In genomic region chr6:30533460-30534294, GRCh38 we compare ENCODE assay signal across 17 cellular contexts. TPM values are rescaled to one million over a fixed set of nuclear protein-coding genes. Genes with fewer than 3 reads are reported as not detected.
DNase-seq lines count a peak whose midpoint lies in the region; ATAC-seq, FAIRE-seq and TF ChIP-seq lines count a peak whose summit lies in the region.
"Had no signal": no experiment of that assay in that cellular context is flagged by ENCODE, and none has a peak within 500 bp of the region (broad histone marks: within the 10 kb centered on the region; RNA-seq: fewer than 3 reads in every experiment).

No MANE protein-coding gene starts in this region.

- DNase-seq in heart right ventricle (no peak), left ventricle myocardium superior (no peak), left lobe of liver (ENCODE audit: low spot score) (no peak), upper lobe of left lung (no peak), NCI-H748 (lab: John Stamatoyannopoulos, UW; ENCODE audit: unreplicated experiment) (no peak), GM12891 (ENCODE audit: insufficient read length, low spot score) (no peak)
- DNase-seq in activated T-cell treated with anti-CD3 and anti-CD28 coated beads, Interleukin-2, amount 50 U/mL, for 72 hours = no peak
- DNase-seq: aorta, DMS153, NCI-H526 treated with DMSO at 0.1 percent for 48 hours had no signal

- peak overlapping the region; percentile 77 to 88 for H3K4me3 Mint-ChIP-seq in activated T-cell treated with anti-CD3 and anti-CD28 coated beads, Interleukin-2, amount 50 U/mL, for 72 hours

- H3K27me3 Mint-ChIP-seq in activated T-cell treated with anti-CD3 and anti-CD28 coated beads, Interleukin-2, amount 50 U/mL, for 72 hours (ENCODE audit: low read depth) = no peaks in the 10 kb centered on the region

- H3K4me1 ChIP-seq in heart right ventricle = peaks cover 0 to 30% (median 9%) of the 10 kb centered on the region in 9 donors
- H3K4me1 ChIP-seq in upper lobe of left lung = peaks cover 7 to 22% (median 19%) of the 10 kb centered on the region in 4 donors
- H3K4me1 ChIP-seq: prostate gland had no signal

- TF ChIP-seq POLR2A in upper lobe of left lung (IDR thresholded peaks at IDR 0.05) = no peak
- no peak for TF ChIP-seq POLR2A in GM12891 (IDR thresholded peaks at IDR 0.05; ENCODE audit: low read depth, low read length)

- peak in 2 of 8 donors; percentile 20 to 26 for ATAC-seq in heart right ventricle
- ATAC-seq in left ventricle myocardium superior = no peak
- ATAC-seq in activated T-cell treated with anti-CD3 and anti-CD28 coated beads, Interleukin-2, amount 50 U/mL, for 72 hours (replicated peaks in 1 of 2) = no peak
- peak; percentile 80 for ATAC-seq in left lobe of liver
- no peak for ATAC-seq in upper lobe of left lung (ENCODE audit: low FRiP score in 2 of 2)
- no peak for ATAC-seq in HG03095 (IDR thresholded peaks at IDR 0.05; ENCODE audit: unreplicated experiment)

- H3K4me3 ChIP-seq in heart right ventricle (no peak overlapping the region), upper lobe of left lung (peak overlapping the region in 1 of 4 donors; percentile 16)
- H3K4me3 ChIP-seq: prostate gland had no signal

- H3K36me3 ChIP-seq in heart right ventricle (no peaks in the 10 kb centered on the region), upper lobe of left lung (no peaks in the 10 kb centered on the region)
- H3K36me3 ChIP-seq: prostate gland had no signal

- H3K4me1 Mint-ChIP-seq in activated T-cell treated with anti-CD3 and anti-CD28 coated beads, Interleukin-2, amount 50 U/mL, for 72 hours (ENCODE audit: low read depth) = peaks cover 48% of the 10 kb centered on the region

- WGBS in heart right ventricle, 2 donors = 75 to 77% methylated on average over 15 of the region's 15 CpGs
- 59 to 64% methylated on average over 15 of the region's 15 CpGs for WGBS in upper lobe of left lung, 2 donors

- FAIRE-seq in GM12891 (lab: Jason Lieb, UNC) = no peak
- FAIRE-seq: GM18507, keratinocyte, RCC 7860 had no signal

- H3K9me3 ChIP-seq in heart right ventricle = peaks cover 0 to 2% (median 0%) of the 10 kb centered on the region in 11 donors
- no peaks in the 10 kb centered on the region for H3K9me3 ChIP-seq in upper lobe of left lung
- H3K9me3 ChIP-seq: prostate gland had no signal

- peak overlapping the region; percentile 82 for H3K27ac Mint-ChIP-seq in activated T-cell treated with anti-CD3 and anti-CD28 coated beads, Interleukin-2, amount 50 U/mL, for 72 hours

- intact Hi-C loops in heart right ventricle (cut with DNase I) (loop anchor here in 5 of 10 donors (2.0 to 5.0 kb wide), 3 partner anchors 41 to 51 kb away; no protein-coding TSS in a partner anchor), left ventricle myocardium superior (cut with micrococcal nuclease) (loop anchor here (5.0 kb wide), 1 partner anchor 46 kb away; the partner anchor contains the start of gene HLA-E)

- peak overlapping the region in 7 of 10 donors; percentile 9 to 80 (median 71) for H3K27ac ChIP-seq in heart right ventricle
- H3K27ac ChIP-seq in upper lobe of left lung = peak overlapping the region; percentile 67 to 83 (median 71)
- H3K27ac ChIP-seq: epithelial cell of prostate, prostate gland, VCaP had no signal

- TF ChIP-seq CTCF in heart right ventricle (IDR thresholded peaks at IDR 0.05) = no peak
- no peak for TF ChIP-seq CTCF in upper lobe of left lung (IDR thresholded peaks at IDR 0.05)

- no peaks in the 10 kb centered on the region for H3K9me3 Mint-ChIP-seq in activated T-cell treated with anti-CD3 and anti-CD28 coated beads, Interleukin-2, amount 50 U/mL, for 72 hours

- no peaks in the 10 kb centered on the region for H3K27me3 ChIP-seq in heart right ventricle
- H3K27me3 ChIP-seq in upper lobe of left lung = no peaks in the 10 kb centered on the region

- TF ChIP-seq EP300 in upper lobe of left lung (IDR thresholded peaks at IDR 0.05) = peak in 2 of 4 donors; percentile 76 to 89

- H3K36me3 Mint-ChIP-seq in activated T-cell treated with anti-CD3 and anti-CD28 coated beads, Interleukin-2, amount 50 U/mL, for 72 hours (ENCODE audit: insufficient read depth in 2 of 2) = peaks cover 0 to 2% of the 10 kb centered on the region in 2 donors

TF ChIP-seq in GM12891, 5 proteins besides CTCF, POLR2A, EP300 and RAD21:
- TF ChIP-seq TAF1 (IDR thresholded peaks at IDR 0.05; ENCODE audit: low read depth, low read length) (no peak), PAX5 (IDR thresholded peaks at IDR 0.05; ENCODE audit: insufficient read depth, low read length, severe bottlenecking) (no peak), POLR2AphosphoS5 (IDR thresholded peaks at IDR 0.05; ENCODE audit: low read depth, low read length) (no peak), SPI1 (IDR thresholded peaks at IDR 0.05; ENCODE audit: low read depth, low read length) (no peak), POU2F2 (IDR thresholded peaks at IDR 0.05; ENCODE audit: low read depth, low read length) (no peak)

RNA-seq across cellular contexts. Expression of gene GNL1, which starts 22.6 kb away (rescaled TPM):
- total RNA-seq in heart right ventricle = 10 to 100 TPM; 17.3 to 34.1 (median 19.8) TPM
- 10 to 100 TPM; 20.3 to 29.9 TPM for polyA plus RNA-seq in heart right ventricle
- 18.4 TPM for total RNA-seq in left ventricle myocardium superior
- total RNA-seq in activated T-cell treated with anti-CD3 and anti-CD28 coated beads, Interleukin-2, amount 50 U/mL, for 72 hours = 100 to 1,000 TPM; 114 to 121 TPM
- total RNA-seq in left lobe of liver = 24.0 TPM
- 10 to 100 TPM; 30.4 to 60.6 (median 51.2) TPM for total RNA-seq in upper lobe of left lung
- polyA plus RNA-seq in GM12891 (2012; ENCODE audit: low read depth, missing spikeins) = 36.3 TPM

RNA-seq across cellular contexts. Expression of gene PRR3, which starts 23.4 kb away (rescaled TPM):
- total RNA-seq in heart right ventricle = 1 to 10 TPM; 1.7 to 4.2 (median 2.6) TPM
- polyA plus RNA-seq in heart right ventricle = 1 to 10 TPM; 4.1 to 8.2 TPM
- total RNA-seq in left ventricle myocardium superior = 2.9 TPM
- 10 to 100 TPM; 23.0 to 31.8 TPM for total RNA-seq in activated T-cell treated with anti-CD3 and anti-CD28 coated beads, Interleukin-2, amount 50 U/mL, for 72 hours
- 2.3 TPM for total RNA-seq in left lobe of liver
- total RNA-seq in upper lobe of left lung = 10 to 100 TPM in 1 of 6 donors, 1 to 10 TPM in 5; 6.0 to 13.6 (median 7.0) TPM
- polyA plus RNA-seq in GM12891 (2012; ENCODE audit: low read depth, missing spikeins) = 12.4 TPM

RNA-seq across cellular contexts. Expression of gene ABCF1, which starts 37.6 kb away (rescaled TPM):
- total RNA-seq in heart right ventricle (10 to 100 TPM; 37.1 to 49.1 (median 42.1) TPM), left ventricle myocardium superior (37.8 TPM), left lobe of liver (24.4 TPM), upper lobe of left lung (10 to 100 TPM; 41.2 to 57.6 (median 52.9) TPM)
- polyA plus RNA-seq in heart right ventricle = 10 to 100 TPM; 32.6 to 36.6 TPM
- 10 to 100 TPM; 64.6 to 68.1 TPM for total RNA-seq in activated T-cell treated with anti-CD3 and anti-CD28 coated beads, Interleukin-2, amount 50 U/mL, for 72 hours
- 48.8 TPM for polyA plus RNA-seq in GM12891 (2012; ENCODE audit: low read depth, missing spikeins)

RNA-seq across cellular contexts. Expression of gene HLA-E, which starts 44.4 kb away (rescaled TPM):
- total RNA-seq in heart right ventricle (100 to 1,000 TPM; 121 to 482 (median 155) TPM), left ventricle myocardium superior (155 TPM), left lobe of liver (141 TPM), upper lobe of left lung (1,000 to 10,000 TPM in 2 of 6 donors, 100 to 1,000 TPM in 4; 553 to 1,296 (median 975) TPM)
- polyA plus RNA-seq in heart right ventricle = 100 to 1,000 TPM; 232 to 263 TPM
- 100 to 1,000 TPM; 713 to 829 TPM for total RNA-seq in activated T-cell treated with anti-CD3 and anti-CD28 coated beads, Interleukin-2, amount 50 U/mL, for 72 hours
- 359 TPM for polyA plus RNA-seq in GM12891 (2012; ENCODE audit: low read depth, missing spikeins)
